ENCODE assay signal across 1 cellular context in the genomic region with DNA sequence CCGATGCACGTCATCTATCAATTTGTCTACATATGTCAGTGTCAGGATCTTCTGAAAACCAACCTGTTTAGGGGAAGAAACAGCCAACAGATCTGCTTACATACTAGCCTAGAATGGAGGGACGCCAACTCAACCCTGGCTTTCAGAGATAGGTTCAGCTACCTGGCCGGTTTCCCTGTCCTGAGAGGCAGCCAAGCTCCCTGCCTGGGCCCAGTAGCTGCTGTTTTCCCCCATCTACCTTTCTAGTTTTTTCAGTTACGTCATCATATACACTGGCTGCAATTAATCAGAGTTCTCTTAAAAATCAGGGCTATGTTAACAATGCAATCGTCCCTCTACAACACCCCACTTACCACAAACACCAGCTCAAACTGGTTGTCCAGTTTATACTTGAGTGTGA.
TF ChIP-seq lines count a peak whose summit lies in the region.

No MANE protein-coding gene starts in this region.

TF ChIP-seq in H1, 55 proteins besides CTCF, POLR2A, EP300 and RAD21:
- no peak for TF ChIP-seq SAP30 (IDR thresholded peaks at IDR 0.05; ENCODE audit: insufficient read depth, insufficient replicate concordance, low read length)
- TF ChIP-seq NANOG (IDR thresholded peaks at IDR 0.05; ENCODE audit: insufficient read depth, low read depth, low read length, poor library complexity, severe bottlenecking): no peak
- TF ChIP-seq HDAC6 (IDR thresholded peaks at IDR 0.05; ENCODE audit: low read depth, low read length): no peak
- no peak for TF ChIP-seq KDM1A (IDR thresholded peaks at IDR 0.05; ENCODE audit: borderline replicate concordance, low read length)
- TF ChIP-seq CTBP2 (IDR thresholded peaks at IDR 0.05; ENCODE audit: borderline replicate concordance, insufficient read depth, insufficient read length, low read length): no peak
- no peak for TF ChIP-seq BACH1 (IDR thresholded peaks at IDR 0.05; ENCODE audit: low read length)
